1 cellular context compared by ENCODE assay signal in genomic region chr22:36413022-36413770, GRCh38.
TF ChIP-seq lines count a peak whose summit lies in the region.

No MANE protein-coding gene starts in this region.

TF ChIP-seq in HepG2, 621 proteins besides CTCF, POLR2A, EP300 and RAD21 (continued from another document):
- TF ChIP-seq TCF7 (IDR thresholded peaks at IDR 0.05; ENCODE audit: low read depth) (peak; percentile 70), FOXP4 (CRISPR knock-in tag; IDR thresholded peaks at IDR 0.05) (peak; percentile 34; the same call in 1 of the 2 replicates), ZMYM4 (CRISPR knock-in tag; IDR thresholded peaks at IDR 0.05) (no peak), TEAD3 (CRISPR knock-in tag; optimal IDR thresholded peaks at IDR 0.05; ENCODE audit: borderline replicate concordance) (peak; percentile 26), TIGD3 (CRISPR knock-in tag; IDR thresholded peaks at IDR 0.05; ENCODE audit: borderline replicate concordance) (no peak), FOSL2 (CRISPR knock-in tag; IDR thresholded peaks at IDR 0.05) (peak; percentile 96), MIER3 (CRISPR knock-in tag; IDR thresholded peaks at IDR 0.05; ENCODE audit: borderline replicate concordance) (0 out of 2 replicates have a peak, but pooled peaks have one; percentile 55), SIN3B (IDR thresholded peaks at IDR 0.05; ENCODE audit: low read length) (no peak), ZNF589 (CRISPR knock-in tag; conservative IDR thresholded peaks at IDR 0.05) (no peak), MEF2D (CRISPR knock-in tag; IDR thresholded peaks at IDR 0.05) (no peak), ZBTB21 (CRISPR knock-in tag; IDR thresholded peaks at IDR 0.05) (peak; percentile 61; the same call in 1 of the 2 replicates), LCORL (IDR thresholded peaks at IDR 0.05) (no peak), LCORL (CRISPR knock-in tag; IDR thresholded peaks at IDR 0.05) (0 out of 2 replicates have a peak, but pooled peaks have one; percentile 35), SOX5 (CRISPR knock-in tag; IDR thresholded peaks at IDR 0.05; ENCODE audit: borderline replicate concordance) (peak; percentile 44; the same call in 1 of the 2 replicates), ZNF263 (CRISPR knock-in tag; IDR thresholded peaks at IDR 0.05) (0 out of 2 replicates have a peak, but pooled peaks have one; percentile 36), SMC3 (IDR thresholded peaks at IDR 0.05; ENCODE audit: low read length) (peak; percentile 18; the same call in 1 of the 2 replicates), PCBP2 (optimal IDR thresholded peaks at IDR 0.05; ENCODE audit: low read depth, low read length, poor library complexity, severe bottlenecking) (no peak), ZNF83 (CRISPR knock-in tag; IDR thresholded peaks at IDR 0.05; ENCODE audit: borderline replicate concordance) (no peak), MIXL1 (CRISPR knock-in tag; IDR thresholded peaks at IDR 0.05) (0 out of 2 replicates have a peak, but pooled peaks have one; percentile 11), SOX13 (IDR thresholded peaks at IDR 0.05) (no peak), SOX13 (CRISPR knock-in tag; conservative IDR thresholded peaks at IDR 0.05 in 1 of 2, IDR thresholded peaks at IDR 0.05 in 1 of 2) (0 out of 4 replicates have a peak, but pooled peaks of 1 of the 2 experiments have one; percentile 15)
- TF ChIP-seq, protein P1, sequence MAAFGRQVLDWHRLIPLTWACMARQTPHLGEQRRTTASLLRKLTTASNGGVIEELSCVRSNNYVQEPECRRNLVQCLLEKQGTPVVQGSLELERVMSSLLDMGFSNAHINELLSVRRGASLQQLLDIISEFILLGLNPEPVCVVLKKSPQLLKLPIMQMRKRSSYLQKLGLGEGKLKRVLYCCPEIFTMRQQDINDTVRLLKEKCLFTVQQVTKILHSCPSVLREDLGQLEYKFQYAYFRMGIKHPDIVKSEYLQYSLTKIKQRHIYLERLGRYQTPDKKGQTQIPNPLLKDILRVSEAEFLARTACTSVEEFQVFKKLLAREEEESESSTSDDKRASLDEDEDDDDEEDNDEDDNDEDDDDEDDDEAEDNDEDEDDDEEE (CRISPR knock-in tag; IDR thresholded peaks at IDR 0.05) = 0 out of 2 replicates have a peak, but pooled peaks have one; percentile 51
- TF ChIP-seq, protein P2, sequence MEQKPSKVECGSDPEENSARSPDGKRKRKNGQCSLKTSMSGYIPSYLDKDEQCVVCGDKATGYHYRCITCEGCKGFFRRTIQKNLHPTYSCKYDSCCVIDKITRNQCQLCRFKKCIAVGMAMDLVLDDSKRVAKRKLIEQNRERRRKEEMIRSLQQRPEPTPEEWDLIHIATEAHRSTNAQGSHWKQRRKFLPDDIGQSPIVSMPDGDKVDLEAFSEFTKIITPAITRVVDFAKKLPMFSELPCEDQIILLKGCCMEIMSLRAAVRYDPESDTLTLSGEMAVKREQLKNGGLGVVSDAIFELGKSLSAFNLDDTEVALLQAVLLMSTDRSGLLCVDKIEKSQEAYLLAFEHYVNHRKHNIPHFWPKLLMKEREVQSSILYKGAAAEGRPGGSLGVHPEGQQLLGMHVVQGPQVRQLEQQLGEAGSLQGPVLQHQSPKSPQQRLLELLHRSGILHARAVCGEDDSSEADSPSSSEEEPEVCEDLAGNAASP (CRISPR knock-in tag; IDR thresholded peaks at IDR 0.05; ENCODE audit: borderline replicate concordance) = peak; percentile 54; the same call in 1 of the 2 replicates
